23 cellular contexts compared by ENCODE assay signal in the genomic region with DNA sequence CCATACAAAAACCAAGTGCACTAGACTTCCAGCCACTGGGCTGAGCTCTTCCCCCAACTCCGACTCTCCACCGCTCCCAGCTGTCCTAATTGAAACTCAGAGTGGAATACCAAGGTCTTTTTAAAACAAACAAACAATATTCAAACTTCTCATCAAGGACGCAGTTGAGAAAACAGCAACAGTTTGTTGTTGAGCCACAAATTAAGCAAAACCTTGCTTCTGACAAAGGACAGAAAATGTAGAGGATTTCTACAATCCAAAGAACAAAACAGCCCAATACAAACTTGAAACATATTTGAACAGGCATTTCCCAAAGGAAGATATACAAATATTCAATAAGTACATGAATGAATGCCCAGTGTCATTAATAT. TPM values are rescaled to one million over a fixed set of nuclear protein-coding genes. Genes with fewer than 3 reads are reported as not detected.
DNase-seq lines count a peak whose midpoint lies in the region; ATAC-seq and TF ChIP-seq lines count a peak whose summit lies in the region.
"Had no signal": no experiment of that assay in that cellular context is flagged by ENCODE, and none has a peak within 500 bp of the region (broad histone marks: within the 10 kb centered on the region; RNA-seq: fewer than 3 reads in every experiment).

No MANE protein-coding gene starts in this region.

- DNase-seq in SK-N-MC (ENCODE audit: low read depth, low spot score) (no peak), hepatocyte (ENCODE audit: low spot score) (no peak), transverse colon (no peak), NCI-H2171 treated with DMSO at 0.1 percent for 48 hours (lab: John Stamatoyannopoulos, UW) (no peak)
- no peak for DNase-seq in activated T-helper 2 cell treated with anti-CD3 and anti-CD28 coated beads, Interferon-gamma antibody, Interleukin-2, Interleukin-4, amounts not matched to agents 10 μg/mL and 5 μg/mL and 100 μg/mL, durations not matched to agents 14 hours and 24 hours and 36 hours (ENCODE audit: low spot score)
- DNase-seq: activated CD4-positive, alpha-beta T cell treated with anti-CD3 and anti-CD28 coated beads, Interleukin-2, amount 50 U/mL, for 1 hour; left ventricle myocardium superior; NCI-H1105 treated with DMSO at 0.1 percent for 48 hours; NCI-H2029 treated with DMSO at 0.1 percent for 48 hours; NCI-H345; NCI-H774; T1000 had no signal

- no peaks in the 10 kb centered on the region for H3K79me2 ChIP-seq in hepatocyte

- H3K4me2 ChIP-seq in hepatocyte = no peak overlapping the region

- TF ChIP-seq CTCF in hepatocyte (IDR thresholded peaks at IDR 0.05; ENCODE audit: poor library complexity) = no peak
- no peak for TF ChIP-seq CTCF in transverse colon (IDR thresholded peaks at IDR 0.05)

- H3K27ac ChIP-seq in SK-N-MC (peak overlapping the region; percentile 81; the same call in 1 of the 2 replicates), hepatocyte (peak overlapping the region; percentile 95), transverse colon (peak overlapping the region; percentile 68 to 80 (median 78))
- H3K27ac ChIP-seq: body of pancreas had no signal

- H3K9ac ChIP-seq in SK-N-MC (ENCODE audit: insufficient read length) = no peak overlapping the region

- H3K27ac Mint-ChIP-seq in IgD-negative memory B cell = peak overlapping the region; percentile 2 to 85 (median 18)
- no peak overlapping the region for H3K27ac Mint-ChIP-seq in activated T-helper 2 cell treated with anti-CD3 and anti-CD28 coated beads, Interferon-gamma antibody, Interleukin-2, Interleukin-4, amounts not matched to agents 10 μg/mL and 5 μg/mL and 100 μg/mL, durations not matched to agents 14 hours and 24 hours and 36 hours
- H3K27ac Mint-ChIP-seq: activated naive CD4-positive, alpha-beta T cell treated with anti-CD3 and anti-CD28 coated beads for 36 hours; CD4-positive, CD25-positive, alpha-beta regulatory T cell; type B pancreatic cell; WTC11 had no signal

- H3K4me1 Mint-ChIP-seq in IgD-negative memory B cell = peaks cover 42 to 44% (median 43%) of the 10 kb centered on the region in 3 donors
- H3K4me1 Mint-ChIP-seq in activated T-helper 2 cell treated with anti-CD3 and anti-CD28 coated beads, Interferon-gamma antibody, Interleukin-2, Interleukin-4, amounts not matched to agents 10 μg/mL and 5 μg/mL and 100 μg/mL, durations not matched to agents 14 hours and 24 hours and 36 hours (ENCODE audit: low read depth) = peaks cover 44% of the 10 kb centered on the region

- H3K27me3 ChIP-seq in hepatocyte = no peaks in the 10 kb centered on the region
- no peaks in the 10 kb centered on the region for H3K27me3 ChIP-seq in transverse colon
- H3K27me3 ChIP-seq: adrenal gland, body of pancreas had no signal

- peak overlapping the region in 2 of 4 donors; percentile 25 to 47 for H3K4me3 Mint-ChIP-seq in IgD-negative memory B cell
- H3K4me3 Mint-ChIP-seq in activated T-helper 2 cell treated with anti-CD3 and anti-CD28 coated beads, Interferon-gamma antibody, Interleukin-2, Interleukin-4, amounts not matched to agents 10 μg/mL and 5 μg/mL and 100 μg/mL, durations not matched to agents 14 hours and 24 hours and 36 hours (ENCODE audit: low read depth) = no peak overlapping the region
- H3K4me3 Mint-ChIP-seq: activated naive CD4-positive, alpha-beta T cell treated with anti-CD3 and anti-CD28 coated beads for 36 hours; CD4-positive, CD25-positive, alpha-beta regulatory T cell; naive thymus-derived CD8-positive, alpha-beta T cell; type B pancreatic cell; WTC11 had no signal

- intact Hi-C loops in transverse colon (cut with DNase I; ENCODE audit: low total_unique reads) = no loop called here
- intact Hi-C loops in activated T-helper 2 cell treated with anti-CD3 and anti-CD28 coated beads, Interferon-gamma antibody, Interleukin-2, Interleukin-4, amounts not matched to agents 10 μg/mL and 5 μg/mL and 100 μg/mL, durations not matched to agents 14 hours and 24 hours and 36 hours (cut with micrococcal nuclease) = loop anchor here (5.0 kb wide), 1 partner anchor 60 kb away; no protein-coding TSS in a partner anchor

- WGBS in hepatocyte (ENCODE audit: low lambda C conversion rate, missing lambda C conversion rate) = 66% methylated on average over 3 of the region's 3 CpGs
- 79 to 90% methylated on average over 3 of the region's 3 CpGs for WGBS in transverse colon (ENCODE audit: low coverage in 1 of 2), 2 donors

- H3K4me1 ChIP-seq in hepatocyte (ENCODE audit: insufficient read depth) (peaks cover 27% of the 10 kb centered on the region), transverse colon (peaks cover 23 to 73% (median 48%) of the 10 kb centered on the region in 4 donors)
- H3K4me1 ChIP-seq: adrenal gland had no signal

- H3K36me3 ChIP-seq in SK-N-MC (ENCODE audit: insufficient read depth, low read length) = no peaks in the 10 kb centered on the region
- no peaks in the 10 kb centered on the region for H3K36me3 ChIP-seq in hepatocyte (replicated peaks; ENCODE audit: insufficient read depth, low read depth)
- no peaks in the 10 kb centered on the region for H3K36me3 ChIP-seq in transverse colon
- H3K36me3 ChIP-seq: adrenal gland had no signal

- in situ Hi-C loops in transverse colon (cut with MboI; ENCODE audit: low pct_ligation_motif_present in 1 of 4, low pct_unique_long_range_greater_than_20kb in 1 of 4, low sequenced_read_pairs in 3 of 4) = loop anchor here in 1 of 4 donors (10.0 to 25.0 kb wide), 2 partner anchors 67 to 305 kb away; no protein-coding TSS in a partner anchor

- H3K27me3 Mint-ChIP-seq in IgD-negative memory B cell = peaks cover 15% of the 10 kb centered on the region
- H3K27me3 Mint-ChIP-seq in activated T-helper 2 cell treated with anti-CD3 and anti-CD28 coated beads, Interferon-gamma antibody, Interleukin-2, Interleukin-4, amounts not matched to agents 10 μg/mL and 5 μg/mL and 100 μg/mL, durations not matched to agents 14 hours and 24 hours and 36 hours (ENCODE audit: low read depth) = peaks cover 1% of the 10 kb centered on the region
- H3K27me3 Mint-ChIP-seq: naive thymus-derived CD8-positive, alpha-beta T cell; type B pancreatic cell had no signal

- H3K4me3 ChIP-seq in SK-N-MC (no peak overlapping the region), hepatocyte (no peak overlapping the region), transverse colon (no peak overlapping the region)
- H3K4me3 ChIP-seq: adrenal gland, body of pancreas had no signal

- no peak for TF ChIP-seq POLR2A in transverse colon (IDR thresholded peaks at IDR 0.05)

- H3K9me3 ChIP-seq in SK-N-MC (ENCODE audit: low read depth, low read length) (no peaks in the 10 kb centered on the region), hepatocyte (ENCODE audit: low read depth) (no peaks in the 10 kb centered on the region), transverse colon (no peaks in the 10 kb centered on the region)
- H3K9me3 ChIP-seq: adrenal gland, body of pancreas had no signal

- H3K9me2 ChIP-seq in hepatocyte (replicated peaks; ENCODE audit: insufficient read depth) = no peaks in the 10 kb centered on the region

- no peaks in the 10 kb centered on the region for H3K9me3 Mint-ChIP-seq in IgD-negative memory B cell
- no peaks in the 10 kb centered on the region for H3K9me3 Mint-ChIP-seq in activated T-helper 2 cell treated with anti-CD3 and anti-CD28 coated beads, Interferon-gamma antibody, Interleukin-2, Interleukin-4, amounts not matched to agents 10 μg/mL and 5 μg/mL and 100 μg/mL, durations not matched to agents 14 hours and 24 hours and 36 hours
- H3K9me3 Mint-ChIP-seq: activated naive CD4-positive, alpha-beta T cell treated with anti-CD3 and anti-CD28 coated beads for 36 hours; CD4-positive, CD25-positive, alpha-beta regulatory T cell; naive thymus-derived CD8-positive, alpha-beta T cell; type B pancreatic cell had no signal

- no peak for ATAC-seq in HG03432 (IDR thresholded peaks at IDR 0.05; ENCODE audit: unreplicated experiment)
- ATAC-seq: body of pancreas; naive thymus-derived CD8-positive, alpha-beta T cell had no signal

- H2AFZ ChIP-seq in hepatocyte = no peak overlapping the region

- no peaks in the 10 kb centered on the region for H4K20me1 ChIP-seq in hepatocyte (ENCODE audit: insufficient read depth, poor library complexity, severe bottlenecking)

- no peak for TF ChIP-seq EP300 in transverse colon (IDR thresholded peaks at IDR 0.05; ENCODE audit: low read depth)

- no peaks in the 10 kb centered on the region for H3K36me3 Mint-ChIP-seq in IgD-negative memory B cell
- peaks cover 4% of the 10 kb centered on the region for H3K36me3 Mint-ChIP-seq in activated T-helper 2 cell treated with anti-CD3 and anti-CD28 coated beads, Interferon-gamma antibody, Interleukin-2, Interleukin-4, amounts not matched to agents 10 μg/mL and 5 μg/mL and 100 μg/mL, durations not matched to agents 14 hours and 24 hours and 36 hours (ENCODE audit: low read depth)
- H3K36me3 Mint-ChIP-seq: CD4-positive, CD25-positive, alpha-beta regulatory T cell; naive thymus-derived CD8-positive, alpha-beta T cell; type B pancreatic cell; WTC11 had no signal

RNA-seq across cellular contexts. Expression of a gene that starts 28.4 kb away (rescaled TPM):
- polyA plus RNA-seq in IgD-negative memory B cell (not detected), hepatocyte (1.8 and 3.0 TPM in 2 replicates)
- total RNA-seq in hepatocyte (0.60 and 1.3 TPM in 2 replicates), transverse colon (1 to 10 TPM in 3 of 4 donors, under 1 TPM in 1; 0.80 to 10.0 (median 8.0) TPM)
- not detected in 2 replicates for total RNA-seq in activated T-helper 2 cell treated with anti-CD3 and anti-CD28 coated beads, Interferon-gamma antibody, Interleukin-2, Interleukin-4, amounts not matched to agents 10 μg/mL and 5 μg/mL and 100 μg/mL, durations not matched to agents 14 hours and 24 hours and 36 hours
- total RNA-seq: left ventricle myocardium superior, M059J, Right ventricle myocardium inferior had no signal
- polyA plus RNA-seq: CD4-positive, CD25-positive, alpha-beta regulatory T cell; naive thymus-derived CD8-positive, alpha-beta T cell had no signal

RNA-seq across cellular contexts. Expression of a gene that starts 46.1 kb away (rescaled TPM):
- 14.8 TPM for polyA plus RNA-seq in IgD-negative memory B cell
- total RNA-seq in hepatocyte = 13.1 and 17.9 TPM in 2 replicates
- 18.5 and 26.9 TPM in 2 replicates for polyA plus RNA-seq in hepatocyte
- total RNA-seq in transverse colon = 100 to 1,000 TPM in 3 of 4 donors, 10 to 100 TPM in 1; 80.8 to 139 (median 117) TPM
- total RNA-seq in activated T-helper 2 cell treated with anti-CD3 and anti-CD28 coated beads, Interferon-gamma antibody, Interleukin-2, Interleukin-4, amounts not matched to agents 10 μg/mL and 5 μg/mL and 100 μg/mL, durations not matched to agents 14 hours and 24 hours and 36 hours = 21.6 and 22.3 TPM in 2 replicates
